18 cellular contexts compared by ENCODE assay signal in the genomic region with DNA sequence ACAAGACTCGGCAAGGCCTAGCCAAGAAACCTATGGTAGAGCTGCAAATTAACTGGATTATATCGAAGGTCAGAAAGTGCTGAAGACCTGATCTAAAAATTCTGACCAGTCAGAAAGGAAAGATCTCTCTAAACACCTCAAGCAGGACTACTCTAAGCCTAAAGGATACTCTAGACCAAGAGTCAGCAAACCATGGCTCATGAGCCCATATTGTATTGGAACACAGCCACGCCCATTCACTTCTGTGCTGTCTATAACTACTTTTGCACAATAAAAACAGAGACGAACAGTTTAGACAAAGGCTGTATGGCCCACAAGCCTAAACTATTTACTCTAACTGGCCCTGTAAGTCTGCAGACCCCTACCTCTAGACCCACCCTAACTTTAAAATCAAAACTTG. TPM values are rescaled to one million over a fixed set of nuclear protein-coding genes. Genes with fewer than 3 reads are reported as not detected.
A peak's percentile ranks its signal among the peaks of the same experiment; 100 is the strongest.
DNase-seq lines count a peak whose midpoint lies in the region; ATAC-seq, FAIRE-seq and TF ChIP-seq lines count a peak whose summit lies in the region.
"Had no signal": no experiment of that assay in that cellular context is flagged by ENCODE, and none has a peak within 500 bp of the region (broad histone marks: within the 10 kb centered on the region; RNA-seq: fewer than 3 reads in every experiment).

No MANE protein-coding gene starts in this region.

- H2BK12ac ChIP-seq in H9 (ENCODE audit: insufficient read length, low read depth, low read length) (no peak overlapping the region), trophoblast cell (ENCODE audit: low read length) (no peak overlapping the region)

- H2BK120ac ChIP-seq in H9 (ENCODE audit: low read depth, low read length, poor library complexity, severe bottlenecking) (no peak overlapping the region), trophoblast cell (ENCODE audit: insufficient read depth, low read length, poor library complexity) (no peak overlapping the region)

- H3K4ac ChIP-seq in H9 (ENCODE audit: low read depth, low read length) (no peak overlapping the region), trophoblast cell (ENCODE audit: low read depth, low read length) (peak overlapping the region; percentile 97)

- H3K9ac ChIP-seq in H9 (ENCODE audit: extremely low read depth, insufficient read length, low read length) (no peak overlapping the region), K562 (ENCODE audit: insufficient read depth in 1 of 2, low read depth in 2 of 2, low read length in 2 of 2) (no peak overlapping the region), trophoblast cell (ENCODE audit: low read length) (no peak overlapping the region), neural progenitor cell (no peak overlapping the region)
- H3K9ac ChIP-seq: GM23248 had no signal

- H4K8ac ChIP-seq in H9 (replicated peaks; ENCODE audit: insufficient read length, low read depth, low read length) (no peak overlapping the region), trophoblast cell (ENCODE audit: low read depth, low read length) (no peak overlapping the region)

- H3K18ac ChIP-seq in H9 (ENCODE audit: insufficient read length, low read depth, low read length) (no peak overlapping the region), trophoblast cell (ENCODE audit: low read length) (no peak overlapping the region)

- H4K5ac ChIP-seq in H9 (ENCODE audit: insufficient read length, low read depth, low read length), result no peak overlapping the region

- no peaks in the 10 kb centered on the region for H3K4me1 ChIP-seq in H9 (ENCODE audit: insufficient read depth, low read length)
- peaks cover 7 to 32% of the 10 kb centered on the region in 2 experiments; a peak in 4 of 5 replicates for H3K4me1 ChIP-seq in K562 (replicated peaks in 1 of 2; ENCODE audit: control insufficient read depth in 2 of 2, insufficient read depth in 2 of 2, low read length in 2 of 2)
- peaks cover 2 to 9% of the 10 kb centered on the region in 2 experiments for H3K4me1 ChIP-seq in trophoblast cell (ENCODE audit: control insufficient read depth in 1 of 2, insufficient read depth in 2 of 2, low read length in 2 of 2)
- H3K4me1 ChIP-seq in neural progenitor cell, result peaks cover 6% of the 10 kb centered on the region

- no peak overlapping the region for H4K91ac ChIP-seq in H9 (ENCODE audit: insufficient read length, low read depth, low read length)
- no peak overlapping the region for H4K91ac ChIP-seq in trophoblast cell (ENCODE audit: low read depth, low read length)

- in situ Hi-C loops in K562 (cut with MboI), result no loop called here

- H2AK5ac ChIP-seq in H9 (ENCODE audit: insufficient read length, low read length), result no peak overlapping the region
- no peak overlapping the region for H2AK5ac ChIP-seq in trophoblast cell (ENCODE audit: low read length)

- H3K9me3 ChIP-seq in H9 (ENCODE audit: control insufficient read depth, low read depth, low read length) (no peaks in the 10 kb centered on the region), K562 (replicated peaks; ENCODE audit: control insufficient read depth, insufficient read depth, low read depth, low read length) (no peaks in the 10 kb centered on the region), trophoblast cell (ENCODE audit: insufficient read depth, low read depth, low read length) (no peaks in the 10 kb centered on the region), neural progenitor cell (ENCODE audit: low read depth) (peaks cover 3% of the 10 kb centered on the region)

- TF ChIP-seq POLR2A in K562 (conservative IDR thresholded peaks at IDR 0.05), result no peak

- H2BK5ac ChIP-seq in H9 (ENCODE audit: insufficient read length, low read length) (no peak overlapping the region), trophoblast cell (ENCODE audit: low read depth, low read length, poor library complexity) (no peak overlapping the region)

- peaks cover 2% of the 10 kb centered on the region for H3K9me1 ChIP-seq in K562 (ENCODE audit: control insufficient read depth, insufficient read depth, low read length)

- H3K4me3 ChIP-seq in K562 (no peak overlapping the region), trophoblast cell (ENCODE audit: low read depth, low read length) (no peak overlapping the region), neural progenitor cell (no peak overlapping the region)
- H3K4me3 ChIP-seq: GM12878, GM23248, PC-9 had no signal

- no TSS peak for BruUV-seq in K562 (replicated peaks; lab: Mats Ljungman, UMichigan)

- CTCF ChIA-PET in K562 (lab: Yijun Ruan, JAX; ENCODE audit: low intra/inter-chr PET ratio), result interaction anchor here (0.6 kb wide), 1 partner anchor 9 kb away, joined by 4 read pairs; no protein-coding TSS in a partner anchor

- H3F3A ChIP-seq in neural progenitor cell (ENCODE audit: low read depth), result peaks cover 7% of the 10 kb centered on the region

- H3K56ac ChIP-seq in H9 (ENCODE audit: insufficient read length, low read depth, low read length), result no peak overlapping the region

- H3K4me1 Mint-ChIP-seq in CD14-positive monocyte (peaks cover 58% of the 10 kb centered on the region), H9 (peaks cover 33 to 39% of the 10 kb centered on the region in 2 experiments), neural progenitor cell (no peaks in the 10 kb centered on the region)

- H2AFZ ChIP-seq in H9 (ENCODE audit: low read length) (no peak overlapping the region), K562 (ENCODE audit: low read depth, low read length) (no peak overlapping the region), trophoblast cell (ENCODE audit: insufficient read depth, low read length, poor library complexity) (no peak overlapping the region), neural progenitor cell (replicated peaks) (no peak overlapping the region)
- H2AFZ ChIP-seq: GM23248, PC-9 had no signal

- peaks cover 48% of the 10 kb centered on the region for H3K79me2 ChIP-seq in H9 (ENCODE audit: insufficient read depth, low read length)
- H3K79me2 ChIP-seq in K562 (ENCODE audit: control insufficient read depth, insufficient read depth, low read length), result peaks cover 100% of the 10 kb centered on the region
- H3K79me2 ChIP-seq in trophoblast cell (ENCODE audit: control insufficient read depth, insufficient read depth, low read length, poor library complexity), result peaks cover 23% of the 10 kb centered on the region
- peaks cover 100% of the 10 kb centered on the region for H3K79me2 ChIP-seq in neural progenitor cell (ENCODE audit: low read depth)

- H3K9me3 Mint-ChIP-seq in CD14-positive monocyte (peaks cover 0 to 2% (median 0%) of the 10 kb centered on the region in 7 donors), H9 (no peaks in the 10 kb centered on the region; a peak in 1 of 5 replicates), neural progenitor cell (peaks cover 31% of the 10 kb centered on the region)

- no peak overlapping the region for H3K27ac ChIP-seq in H9 (ENCODE audit: insufficient read length, low read depth, low read length)
- no peak overlapping the region for H3K27ac ChIP-seq in K562 (ENCODE audit: extremely low read depth, low read depth, low read length)
- H3K27ac ChIP-seq in trophoblast cell (ENCODE audit: low read depth, low read length), result no peak overlapping the region
- no peak overlapping the region for H3K27ac ChIP-seq in neural progenitor cell
- H3K27ac ChIP-seq: GM23248, PC-9 had no signal

- no peak overlapping the region for H3T11ph ChIP-seq in H9 (ENCODE audit: low read length)

- peaks cover 33% of the 10 kb centered on the region; the same call in 2 of the 3 replicates for H3K36me3 ChIP-seq in K562 (ENCODE audit: control insufficient read depth, insufficient read depth, low read length)
- H3K36me3 ChIP-seq in trophoblast cell (ENCODE audit: control insufficient read depth in 1 of 2, insufficient read depth in 2 of 2, low read length in 2 of 2), result peaks cover 0 to 5% of the 10 kb centered on the region in 2 experiments
- no peaks in the 10 kb centered on the region for H3K36me3 ChIP-seq in neural progenitor cell

- H2BK15ac ChIP-seq in H9 (ENCODE audit: low read depth, low read length), result no peak overlapping the region

- no peaks in the 10 kb centered on the region for H3K27me3 Mint-ChIP-seq in CD14-positive monocyte (ENCODE audit: low read depth in 3 of 3)
- H3K27me3 Mint-ChIP-seq in H9 (ENCODE audit: low read depth), result no peaks in the 10 kb centered on the region
- peaks cover 4% of the 10 kb centered on the region for H3K27me3 Mint-ChIP-seq in neural progenitor cell (ENCODE audit: insufficient read depth, low read depth)
- H3K27me3 Mint-ChIP-seq: T-cell had no signal

- POLR2A ChIA-PET in K562 (lab: Yijun Ruan, JAX), result interaction anchor here (0.6 to 2.0 kb wide), 4 partner anchors 10 to 98 kb away, joined by 3 to 8 read pairs (median 4); no protein-coding TSS in a partner anchor

- no peak for TF ChIP-seq EP300 in K562 (IDR thresholded peaks at IDR 0.05; ENCODE audit: low read length)

- no peak overlapping the region for H2BK20ac ChIP-seq in H9 (ENCODE audit: low read depth, low read length, poor library complexity, severe bottlenecking)

- H4K20me1 ChIP-seq in H9 (ENCODE audit: control insufficient read depth, insufficient read depth, insufficient read length) (no peaks in the 10 kb centered on the region), K562 (replicated peaks; ENCODE audit: control insufficient read depth, insufficient read depth, low read length) (peaks cover 85% of the 10 kb centered on the region), neural progenitor cell (ENCODE audit: low read depth) (peaks cover 40% of the 10 kb centered on the region)

- no peak for DNase-seq in CD14-positive monocyte (ENCODE audit: low spot score)
- DNase-seq in H9, result no peak
- no peak for DNase-seq in K562 (ENCODE audit: extremely low read depth in 1 of 4, low spot score in 3 of 4)
- no peak for DNase-seq in trophoblast cell
- DNase-seq in HPDE6-E6E7 (ENCODE audit: extremely low spot score), result no peak
- no peak for DNase-seq in neural progenitor cell (ENCODE audit: low spot score)
- no peak for DNase-seq in T1000 (lab: John Stamatoyannopoulos, UW)
- DNase-seq: GDM1, GM23248, MV-4-11, NCI-H1417, NCI-H2029, NCI-H510A treated with DMSO at 0.1 percent for 48 hours, NCI-H82, PC-9, T-cell had no signal

- H3K27ac Mint-ChIP-seq in CD14-positive monocyte (peak overlapping the region in 5 of 7 donors; percentile 36 to 71 (median 66)), H9 (peak overlapping the region in 2 of 3 experiments; percentile 62 to 72; a peak in 2 of 7 replicates), neural progenitor cell (no peak overlapping the region)
- H3K27ac Mint-ChIP-seq: T-cell had no signal

- no peak overlapping the region for H3K4me2 ChIP-seq in H9 (ENCODE audit: insufficient read depth, insufficient read length, low read length)
- no peak overlapping the region for H3K4me2 ChIP-seq in K562 (ENCODE audit: insufficient read depth, low read length)
- no peak overlapping the region for H3K4me2 ChIP-seq in trophoblast cell (ENCODE audit: low read length)
- H3K4me2 ChIP-seq in neural progenitor cell, result no peak overlapping the region

- no peak overlapping the region for H4K12ac ChIP-seq in trophoblast cell (ENCODE audit: low read depth, low read length)

- H3K36me3 Mint-ChIP-seq in CD14-positive monocyte (peaks cover 0 to 6% of the 10 kb centered on the region in 2 donors), H9 (ENCODE audit: insufficient read depth in 1 of 3, low read depth in 3 of 3) (peaks cover 0 to 11% (median 3%) of the 10 kb centered on the region in 3 experiments; a peak in 3 of 7 replicates), neural progenitor cell (peaks cover 37% of the 10 kb centered on the region)

- ATAC-seq in K562, result peak; percentile 60
- ATAC-seq: GM12878, T-cell had no signal

- FAIRE-seq in K562 (lab: Jason Lieb, UNC), result no peak
- FAIRE-seq: GM12878, HTR-8/SVneo had no signal

- H3K23ac ChIP-seq in H9 (ENCODE audit: insufficient read length, low read depth, low read length) (no peak overlapping the region), trophoblast cell (ENCODE audit: low read length) (no peak overlapping the region)

- H3K14ac ChIP-seq in H9 (ENCODE audit: insufficient read depth, low read length) (no peak overlapping the region), trophoblast cell (ENCODE audit: low read length) (no peak overlapping the region)

- H3K4me3 Mint-ChIP-seq in CD14-positive monocyte (no peak overlapping the region), H9 (no peak overlapping the region), neural progenitor cell (no peak overlapping the region)
- H3K4me3 Mint-ChIP-seq: T-cell had no signal

- no peaks in the 10 kb centered on the region for H3K27me3 ChIP-seq in H9 (ENCODE audit: insufficient read depth, low read length)
- no peaks in the 10 kb centered on the region for H3K27me3 ChIP-seq in K562 (ENCODE audit: control insufficient read depth in 2 of 2, insufficient read depth in 2 of 2, low read length in 2 of 2)
- H3K27me3 ChIP-seq in trophoblast cell (ENCODE audit: insufficient read depth, low read length), result no peaks in the 10 kb centered on the region
- no peaks in the 10 kb centered on the region for H3K27me3 ChIP-seq in neural progenitor cell

- H3K23me2 ChIP-seq in H9 (ENCODE audit: insufficient read length, low read depth, low read length, poor library complexity, severe bottlenecking), result no peaks in the 10 kb centered on the region

- TF ChIP-seq CTCF in CD14-positive monocyte (IDR thresholded peaks at IDR 0.05) (no peak), H9 (conservative IDR thresholded peaks at IDR 0.05) (no peak), K562 (IDR thresholded peaks at IDR 0.05 in 2 of 3, conservative IDR thresholded peaks at IDR 0.05 in 1 of 3; ENCODE audit: insufficient read depth in 2 of 3, low read depth in 1 of 3, low read length in 3 of 3) (no peak), neural progenitor cell (IDR thresholded peaks at IDR 0.05) (no peak)

- H3K79me1 ChIP-seq in H9 (ENCODE audit: insufficient read depth, low read depth, low read length, poor library complexity, severe bottlenecking) (peaks cover 5% of the 10 kb centered on the region), trophoblast cell (ENCODE audit: low read length) (no peaks in the 10 kb centered on the region)

- intact Hi-C loops in CD14-positive monocyte (cut with micrococcal nuclease), result no loop called here
- intact Hi-C loops in K562 (cut with micrococcal nuclease), result no loop called here

- no peak for TF ChIP-seq RAD21 in K562 (CRISPR knock-in tag; conservative IDR thresholded peaks at IDR 0.05 in 1 of 2, IDR thresholded peaks at IDR 0.05 in 1 of 2)

- WGBS in H9 (ENCODE audit: extremely low coverage, insufficient read length, low lambda C conversion rate), result no CpG with 5 or more reads among the region's 4 CpGs
- 74% methylated on average over 4 of the region's 4 CpGs for WGBS in K562 (ENCODE audit: insufficient coverage, low coverage, missing lambda C conversion rate)
- WGBS in trophoblast cell (ENCODE audit: extremely low coverage, insufficient coverage, insufficient read length), result no CpG with 5 or more reads among the region's 4 CpGs

RNA-seq across cellular contexts. Expression of gene RTN4, which starts 18.7 kb away (rescaled TPM):
- 100 to 1,000 TPM; 111 to 163 TPM for polyA plus RNA-seq in CD14-positive monocyte
- total RNA-seq in H9 (2021), result 200 and 205 TPM in 2 replicates
- 172 and 408 TPM in 2 replicates for total RNA-seq in K562 (2011; cell fraction: chromatin; rRNA removed; ENCODE audit: low replicate concordance)
- 188 and 224 TPM in 2 replicates for total RNA-seq in K562 (2011; cell fraction: nucleolus; rRNA removed)
- 397 and 411 TPM in 2 replicates for total RNA-seq in K562 (2011; cell fraction: nucleoplasm; rRNA removed)
- total RNA-seq in K562 (2014; rRNA removed), result 96.7 and 123 TPM in 2 replicates
- total RNA-seq in K562 (2014; rRNA removed; fragmentation: Illumina TruSeq; extraction: Trizol), result 116 and 139 TPM in 2 replicates
- 67.3 and 73.0 TPM in 2 replicates for total RNA-seq in K562 (2015; rRNA removed; fragmentation: Illumina TruSeq; extraction: Trizol)
- total RNA-seq in K562 (2021), result 228 and 238 TPM in 2 replicates
- 144 and 147 TPM in 2 replicates for polyA plus RNA-seq in K562 (2011; rRNA removed)
- polyA plus RNA-seq in K562 (2011; cell fraction: cytosol; rRNA removed), result 58.0 and 129 TPM in 2 replicates
- polyA plus RNA-seq in K562 (2011; cell fraction: nucleus; rRNA removed), result 49.3 and 111 TPM in 2 replicates
- 173 and 413 TPM in 2 replicates for polyA plus RNA-seq in K562 (2012)
- 217 and 248 TPM in 2 replicates for polyA plus RNA-seq in K562 (2014; fragmentation: Illumina TruSeq; extraction: Trizol)
- 10 to 100 TPM; 75.8 to 90.3 TPM for polyA plus RNA-seq in K562 (2014; fragmentation: Nextera tagmentation; extraction: Ambion mirVana)
- 141 and 151 TPM in 2 replicates for polyA plus RNA-seq in K562 (2014; rRNA removed)
- 151 and 172 TPM in 2 replicates for polyA minus RNA-seq in K562 (2011; rRNA and poly(A)+ RNA removed)
- polyA minus RNA-seq in K562 (2011; cell fraction: cytosol; rRNA and poly(A)+ RNA removed), result 70.4 and 76.7 TPM in 2 replicates
- 45.9 and 84.7 TPM in 2 replicates for polyA minus RNA-seq in K562 (2011; cell fraction: nucleus; rRNA and poly(A)+ RNA removed)
- polyA plus RNA-seq in trophoblast cell (2013), result 687 and 700 TPM in 2 replicates
- 112 and 157 TPM in 2 replicates for total RNA-seq in neural progenitor cell (ENCODE audit: low replicate concordance)
